18 cellular contexts compared by ENCODE assay signal in the genomic region with DNA sequence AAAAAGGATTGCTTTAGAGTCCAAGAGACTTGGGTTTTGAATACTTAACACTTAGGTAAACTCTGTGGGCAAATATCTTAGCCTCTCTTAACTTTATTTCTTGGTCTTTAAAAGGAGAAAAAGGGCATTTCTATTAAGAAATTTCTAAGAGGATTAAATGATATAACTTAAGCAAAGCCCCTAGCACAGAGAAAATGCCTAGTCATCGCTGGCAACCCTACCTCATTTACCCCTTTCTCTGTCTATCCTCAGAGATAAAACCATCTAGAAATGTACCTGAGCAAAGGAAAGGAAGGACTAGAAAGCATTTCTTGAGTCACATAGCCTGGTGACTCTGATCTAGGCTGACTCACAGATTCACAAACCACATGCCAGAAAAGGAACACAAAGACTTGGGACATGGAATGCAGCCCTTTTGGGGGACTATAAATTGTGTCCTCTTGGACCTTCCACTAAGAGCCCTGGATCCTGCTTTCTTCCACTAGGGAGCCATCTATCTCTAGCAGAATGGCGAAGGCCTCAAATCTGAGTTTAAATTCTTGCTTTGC.
DNase-seq lines count a peak whose midpoint lies in the region; ATAC-seq and TF ChIP-seq lines count a peak whose summit lies in the region.
"Had no signal": no experiment of that assay in that cellular context is flagged by ENCODE, and none has a peak within 500 bp of the region (broad histone marks: within the 10 kb centered on the region; RNA-seq: fewer than 3 reads in every experiment).

No MANE protein-coding gene starts in this region.

- H3K27me3 ChIP-seq in GM23338 (ENCODE audit: insufficient read depth) (no peaks in the 10 kb centered on the region), PC-9 (ENCODE audit: insufficient read depth, low read depth) (no peaks in the 10 kb centered on the region), mammary epithelial cell (ENCODE audit: insufficient read depth, low read length) (no peaks in the 10 kb centered on the region)

- H3K27me3 Mint-ChIP-seq in GM23338 (ENCODE audit: insufficient read depth, low read depth, poor library complexity): no peaks in the 10 kb centered on the region
- peaks cover 20% of the 10 kb centered on the region for H3K27me3 Mint-ChIP-seq in activated CD8-positive, alpha-beta T cell treated with anti-CD3 and anti-CD28 coated beads, Interleukin-2, amount 10 ng/mL, durations not matched to agents 7 days and 5 days (ENCODE audit: low read depth)

- H3K9me3 ChIP-seq in PC-9 (ENCODE audit: insufficient read depth, low read depth) (peaks cover 7% of the 10 kb centered on the region), mammary epithelial cell (replicated peaks; ENCODE audit: insufficient read depth, low read length) (no peaks in the 10 kb centered on the region)

- dilution Hi-C loops in mammary epithelial cell (cut with HindIII; ENCODE audit: low sequenced_read_pairs): no loop called here

- H3K36me3 ChIP-seq in GM23338 (ENCODE audit: insufficient read depth): peaks cover 6% of the 10 kb centered on the region
- no peaks in the 10 kb centered on the region for H3K36me3 ChIP-seq in PC-9 (ENCODE audit: low read depth)
- no peaks in the 10 kb centered on the region for H3K36me3 ChIP-seq in mammary epithelial cell (ENCODE audit: insufficient read depth, low read length)
- H3K36me3 ChIP-seq: WERI-Rb-1 had no signal

- H3K4me3 ChIP-seq in GM23338 (no peak overlapping the region), PC-9 (no peak overlapping the region), mammary epithelial cell (replicated peaks in 1 of 3; ENCODE audit: insufficient read depth in 1 of 3, low read depth in 2 of 3, low read length in 3 of 3) (no peak overlapping the region)

- H3K4me1 Mint-ChIP-seq in GM23338: peaks cover 16% of the 10 kb centered on the region
- H3K4me1 Mint-ChIP-seq in activated CD8-positive, alpha-beta T cell treated with anti-CD3 and anti-CD28 coated beads, Interleukin-2, amount 10 ng/mL, durations not matched to agents 7 days and 5 days (ENCODE audit: low read depth): no peaks in the 10 kb centered on the region
- H3K4me1 Mint-ChIP-seq: activated naive CD8-positive, alpha-beta T cell treated with anti-CD3 and anti-CD28 coated beads, Interleukin-2, amount 50 U/mL, for 24 hours had no signal

- POLR2A ChIA-PET in PC-9 (lab: Charles Lee; ENCODE audit: unreplicated experiment): no interaction called here
- POLR2A ChIA-PET in activated CD8-positive, alpha-beta T cell treated with anti-CD3 and anti-CD28 coated beads, Interleukin-2, amount 10 ng/mL, durations not matched to agents 7 days and 5 days (lab: Charles Lee): no interaction called here

- H3K9ac ChIP-seq in mammary epithelial cell (ENCODE audit: insufficient read depth, low read length): no peak overlapping the region

- H2AFZ ChIP-seq in GM23338 (peak overlapping the region; percentile 90), PC-9 (no peak overlapping the region), mammary epithelial cell (ENCODE audit: low read depth, low read length) (no peak overlapping the region)

- intact Hi-C loops in PC-9 (cut with micrococcal nuclease; ENCODE audit: unreplicated experiment): no loop called here
- intact Hi-C loops in mammary epithelial cell (cut with micrococcal nuclease): loop anchor here (10.0 kb wide), 1 partner anchor 373 kb away; the partner anchor contains the start of gene FCHO2

- no TSS peak for BruUV-seq in PC-9 (replicated peaks; lab: Mats Ljungman, UMichigan)
- no TSS peak for BruUV-seq in mammary epithelial cell (replicated peaks; lab: Mats Ljungman, UMichigan)

- in situ Hi-C loops in mammary epithelial cell (cut with MboI; ENCODE audit: low sequenced_read_pairs in 2 of 2): loop anchor here in 1 of 2 donors (5.0 kb wide), 1 partner anchor 39 kb away; no protein-coding TSS in a partner anchor

- whole genome bisulfite sequencing in mammary epithelial cell (ENCODE audit: low coverage, missing lambda C conversion rate): 79% methylated on average over 2 of the region's 2 CpGs

- H3K4me1 ChIP-seq in GM23338 (ENCODE audit: insufficient read depth): peaks cover 16% of the 10 kb centered on the region; the same call in 1 of the 2 replicates
- H3K4me1 ChIP-seq in PC-9 (replicated peaks; ENCODE audit: insufficient read depth): peaks cover 27% of the 10 kb centered on the region
- H3K4me1 ChIP-seq in mammary epithelial cell (ENCODE audit: insufficient read depth, low read length): peaks cover 15% of the 10 kb centered on the region

- H3F3A ChIP-seq in GM23338 (replicated peaks; ENCODE audit: low read depth) (no peaks in the 10 kb centered on the region), PC-9 (ENCODE audit: insufficient read depth, low read depth) (peaks cover 15% of the 10 kb centered on the region; the same call in 1 of the 2 replicates)

- H4K20me1 ChIP-seq in GM23338 (replicated peaks; ENCODE audit: insufficient read depth): no peaks in the 10 kb centered on the region
- no peaks in the 10 kb centered on the region for H4K20me1 ChIP-seq in PC-9 (ENCODE audit: insufficient read depth)
- no peaks in the 10 kb centered on the region for H4K20me1 ChIP-seq in mammary epithelial cell (ENCODE audit: insufficient read depth, low read length)

- 0 out of 3 replicates have a peak, but pooled peaks cover 7% of the 10 kb centered on the region for H3K36me3 Mint-ChIP-seq in GM23338 (ENCODE audit: low read depth)
- H3K36me3 Mint-ChIP-seq in activated CD8-positive, alpha-beta T cell treated with anti-CD3 and anti-CD28 coated beads, Interleukin-2, amount 10 ng/mL, durations not matched to agents 7 days and 5 days (ENCODE audit: low read depth): no peaks in the 10 kb centered on the region

- peaks cover 18% of the 10 kb centered on the region; the same call in 2 of the 3 replicates for H3K9me3 Mint-ChIP-seq in GM23338
- H3K9me3 Mint-ChIP-seq in activated CD8-positive, alpha-beta T cell treated with anti-CD3 and anti-CD28 coated beads, Interleukin-2, amount 10 ng/mL, durations not matched to agents 7 days and 5 days (ENCODE audit: insufficient read depth): peaks cover 10% of the 10 kb centered on the region
- H3K9me3 Mint-ChIP-seq: activated T-helper 1 cell treated with anti-CD3 and anti-CD28 coated beads, Interleukin-12 subunit alpha, Interleukin-12 subunit beta, Interleukin-2, Interleukin-4 antibody, amounts not matched to agents 30 ng/mL and 10 ng/mL and 1 ng/mL, durations not matched to agents 14 hours and 24 hours and 36 hours had no signal

- TF ChIP-seq CTCF in GM23338 (conservative IDR thresholded peaks at IDR 0.05; ENCODE audit: low read depth in 2 of 2) (0 out of 4 replicates have a peak, but pooled peaks of 1 of the 2 experiments have one; percentile 5), PC-9 (conservative IDR thresholded peaks at IDR 0.05) (no peak), mammary epithelial cell (conservative IDR thresholded peaks at IDR 0.05 in 1 of 2, IDR thresholded peaks at IDR 0.05 in 1 of 2; ENCODE audit: extremely low read depth in 1 of 2, insufficient read depth in 1 of 2, low read depth in 1 of 2, low read length in 2 of 2) (no peak)

- H3K79me2 ChIP-seq in GM23338 (replicated peaks; ENCODE audit: insufficient read depth): no peaks in the 10 kb centered on the region
- H3K79me2 ChIP-seq in PC-9 (ENCODE audit: low read depth): no peaks in the 10 kb centered on the region
- H3K79me2 ChIP-seq in mammary epithelial cell (ENCODE audit: insufficient read depth, low read length): no peaks in the 10 kb centered on the region

- DNase-seq in GM23338 (ENCODE audit: low spot score) (no peak), PC-9 (peak; percentile 29 to 76), mammary epithelial cell (peak; percentile 55), renal cortical epithelial cell (ENCODE audit: low read depth) (peak; percentile 82), CD1c-positive myeloid dendritic cell (ENCODE audit: extremely low spot score) (no peak)
- DNase-seq in activated CD8-positive, alpha-beta T cell treated with anti-CD3 and anti-CD28 coated beads, Interleukin-2, amount 10 ng/mL, durations not matched to agents 7 days and 5 days: no peak
- no peak for DNase-seq in stimulated activated naive CD4-positive, alpha-beta T cell (lab: John Stamatoyannopoulos, UW)
- DNase-seq: activated CD8-positive, alpha-beta T cell treated with anti-CD3 and anti-CD28 coated beads for 36 hours; activated naive CD8-positive, alpha-beta T cell treated with anti-CD3 and anti-CD28 coated beads, Interleukin-2, amount 50 U/mL, for 24 hours; C1 segment of cervical spinal cord; effector CD8-positive, alpha-beta T cell; GOT3; NCI-H187; NCI-H526; small intestine; WERI-Rb-1 had no signal

- no peak overlapping the region for H3K27ac Mint-ChIP-seq in GM23338
- H3K27ac Mint-ChIP-seq in activated CD8-positive, alpha-beta T cell treated with anti-CD3 and anti-CD28 coated beads, Interleukin-2, amount 10 ng/mL, durations not matched to agents 7 days and 5 days: no peak overlapping the region
- H3K27ac Mint-ChIP-seq: activated CD8-positive, alpha-beta T cell treated with anti-CD3 and anti-CD28 coated beads for 36 hours; activated naive CD8-positive, alpha-beta T cell treated with anti-CD3 and anti-CD28 coated beads, Interleukin-2, amount 50 U/mL, for 24 hours; activated T-helper 1 cell treated with anti-CD3 and anti-CD28 coated beads, Interleukin-12 subunit alpha, Interleukin-12 subunit beta, Interleukin-2, Interleukin-4 antibody, amounts not matched to agents 30 ng/mL and 10 ng/mL and 1 ng/mL, durations not matched to agents 14 hours and 24 hours and 36 hours had no signal

- H3K9me2 ChIP-seq in GM23338 (ENCODE audit: insufficient read depth): peaks cover 5% of the 10 kb centered on the region; the same call in 1 of the 2 replicates
- H3K9me2 ChIP-seq in PC-9 (ENCODE audit: insufficient read depth): no peaks in the 10 kb centered on the region

- H3K27ac ChIP-seq in GM23338 (ENCODE audit: low read depth) (no peak overlapping the region), PC-9 (peak overlapping the region; percentile 83), mammary epithelial cell (ENCODE audit: insufficient read depth, low read depth, low read length) (no peak overlapping the region)
- H3K27ac ChIP-seq: WERI-Rb-1 had no signal

- H3K4me2 ChIP-seq in GM23338 (no peak overlapping the region), PC-9 (peak overlapping the region; percentile 41), mammary epithelial cell (ENCODE audit: insufficient read depth, low read depth, low read length) (peak overlapping the region; percentile 8)

- no peak for ATAC-seq in GM23338
- no peak for ATAC-seq in activated CD8-positive, alpha-beta T cell treated with anti-CD3 and anti-CD28 coated beads, Interleukin-2, amount 10 ng/mL, durations not matched to agents 7 days and 5 days
- ATAC-seq: activated CD8-positive, alpha-beta T cell treated with anti-CD3 and anti-CD28 coated beads for 36 hours; activated naive CD8-positive, alpha-beta T cell treated with anti-CD3 and anti-CD28 coated beads, Interleukin-2, amount 50 U/mL, for 24 hours; left lobe of liver had no signal

- CTCF ChIA-PET in PC-9 (lab: Charles Lee) (interaction anchor here (0.5 kb wide), 1 partner anchor 119 kb away, joined by 3 read pairs; no protein-coding TSS in a partner anchor), mammary epithelial cell (lab: Charles Lee; ENCODE audit: low non-redundant PET) (no interaction called here)
- CTCF ChIA-PET in activated CD8-positive, alpha-beta T cell treated with anti-CD3 and anti-CD28 coated beads, Interleukin-2, amount 10 ng/mL, durations not matched to agents 7 days and 5 days (lab: Charles Lee): no interaction called here

- H3K4me3 Mint-ChIP-seq in GM23338: no peak overlapping the region
- H3K4me3 Mint-ChIP-seq in activated CD8-positive, alpha-beta T cell treated with anti-CD3 and anti-CD28 coated beads, Interleukin-2, amount 10 ng/mL, durations not matched to agents 7 days and 5 days: no peak overlapping the region
- H3K4me3 Mint-ChIP-seq: activated CD8-positive, alpha-beta T cell treated with anti-CD3 and anti-CD28 coated beads for 36 hours; activated naive CD8-positive, alpha-beta T cell treated with anti-CD3 and anti-CD28 coated beads, Interleukin-2, amount 50 U/mL, for 24 hours; activated T-helper 1 cell treated with anti-CD3 and anti-CD28 coated beads, Interleukin-12 subunit alpha, Interleukin-12 subunit beta, Interleukin-2, Interleukin-4 antibody, amounts not matched to agents 30 ng/mL and 10 ng/mL and 1 ng/mL, durations not matched to agents 14 hours and 24 hours and 36 hours had no signal

Comparison
In these comparisons a context has a peak if more than half of its experiments do, and no peak if none do; other contexts are left out.
1. DNase-seq: peak in PC-9 (2 of 2), mammary epithelial cell (single experiment) and renal cortical epithelial cell (single experiment); none in GM23338 (single experiment), activated CD8-positive, alpha-beta T cell treated with anti-CD3 and anti-CD28 coated beads, Interleukin-2, amount 10 ng/mL, durations not matched to agents 7 days and 5 days (single experiment), stimulated activated naive CD4-positive, alpha-beta T cell (0 of 6) and CD1c-positive myeloid dendritic cell (single experiment).